In the genomic region with DNA sequence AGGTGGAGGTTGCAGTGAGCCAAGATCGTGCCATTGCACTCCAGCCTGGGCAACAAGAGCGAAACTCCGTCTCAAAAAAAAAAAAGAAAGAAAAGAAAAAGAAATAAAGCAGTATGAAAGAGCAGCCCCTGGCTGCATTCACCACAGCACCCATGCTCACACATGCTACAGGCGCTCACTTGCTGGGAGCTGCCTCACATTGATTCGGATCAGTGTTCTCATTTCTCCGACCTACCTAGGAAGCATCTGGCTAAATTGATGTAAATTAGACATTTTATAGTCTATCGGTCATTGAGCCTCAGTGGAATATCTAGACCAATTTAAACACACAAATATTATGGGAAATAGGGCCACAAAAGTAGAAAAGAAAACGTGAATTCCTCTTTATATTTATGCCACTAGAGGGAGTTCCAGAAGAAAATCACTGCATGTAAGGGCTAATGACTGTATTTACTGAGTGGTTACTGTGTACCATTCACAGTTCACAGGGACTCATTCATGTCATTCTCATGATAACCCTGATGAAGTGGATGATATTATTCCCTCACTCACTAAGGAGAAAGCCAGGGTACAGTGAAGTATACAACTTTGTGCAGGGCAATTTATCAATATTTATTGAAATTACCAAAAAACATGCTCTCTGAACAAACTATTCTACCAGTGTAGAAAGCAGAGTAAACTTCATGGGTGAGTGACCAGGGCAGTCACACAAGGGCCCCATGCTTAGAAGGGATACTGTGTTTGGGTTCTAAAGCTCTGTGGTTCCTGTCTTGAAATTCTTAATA, we compare ENCODE assay signal across 8 cellular contexts. TPM values are rescaled to one million over a fixed set of nuclear protein-coding genes. Genes with fewer than 3 reads are reported as not detected.
DNase-seq lines count a peak whose midpoint lies in the region; ATAC-seq and TF ChIP-seq lines count a peak whose summit lies in the region.

No MANE protein-coding gene starts in this region.

- no peaks in the 10 kb centered on the region for H3K9me3 Mint-ChIP-seq in endodermal cell

- no peaks in the 10 kb centered on the region for H3K79me2 ChIP-seq in OCI-LY7 (ENCODE audit: insufficient read depth, low read depth, low read length)

- H3K4me3 ChIP-seq in OCI-LY7 (ENCODE audit: low read depth, low read length, poor library complexity, severe bottlenecking) (no peak overlapping the region), endodermal cell (ENCODE audit: low read length) (no peak overlapping the region)

- intact Hi-C loops in OCI-LY7 (cut with micrococcal nuclease; ENCODE audit: unreplicated experiment), result loop anchor here (2.0 kb wide), 1 partner anchor 101 kb away; no protein-coding TSS in a partner anchor

- H3K4me1 Mint-ChIP-seq in endodermal cell, result peaks cover 20% of the 10 kb centered on the region

- CTCF ChIA-PET in OCI-LY7 (lab: Charles Lee; ENCODE audit: unreplicated experiment), result interaction anchor here (0.5 to 2.0 kb wide), 2 partner anchors 18 to 98 kb away, joined by 8 to 15 read pairs; a partner anchor contains a TSS

- H3K36me3 ChIP-seq in OCI-LY7 (ENCODE audit: insufficient read depth, low read length), result no peaks in the 10 kb centered on the region
- no peaks in the 10 kb centered on the region for H3K36me3 ChIP-seq in endodermal cell (ENCODE audit: control insufficient read depth, insufficient read depth, low read length)

- TF ChIP-seq CTCF in GM13976 (IDR thresholded peaks at IDR 0.05; ENCODE audit: borderline replicate concordance, control extremely low read depth, extremely low read depth, insufficient read depth, missing control alignments) (peak; percentile 32), OCI-LY7 (conservative IDR thresholded peaks at IDR 0.05; ENCODE audit: low read length) (peak; percentile 84), endodermal cell (conservative IDR thresholded peaks at IDR 0.05) (peak; percentile 89)

- BruUV-seq in OCI-LY7 (replicated peaks; lab: Mats Ljungman, UMichigan), result no TSS peak

- no peak overlapping the region for H3K27ac ChIP-seq in OCI-LY7 (ENCODE audit: low read depth, low read length, poor library complexity, severe bottlenecking)
- no peak overlapping the region for H3K27ac ChIP-seq in endodermal cell (ENCODE audit: low read depth, low read length)

- H3K27me3 ChIP-seq in endodermal cell (ENCODE audit: control insufficient read depth, insufficient read depth, low read length, poor library complexity, severe bottlenecking), result peaks cover 19% of the 10 kb centered on the region

- POLR2A ChIA-PET in OCI-LY7 (lab: Charles Lee), result interaction anchor here (0.7 kb wide), 1 partner anchor 136 kb away, joined by 3 read pairs; no protein-coding TSS in a partner anchor

- H3K4me1 ChIP-seq in OCI-LY7 (ENCODE audit: insufficient read depth, low read length, poor library complexity, severe bottlenecking), result peaks cover 10% of the 10 kb centered on the region
- no peaks in the 10 kb centered on the region for H3K4me1 ChIP-seq in endodermal cell (ENCODE audit: control insufficient read depth, insufficient read depth, low read length)

- H3K4me2 ChIP-seq in OCI-LY7 (ENCODE audit: low read length), result no peak overlapping the region

- H3K27ac Mint-ChIP-seq in endodermal cell, result no peak overlapping the region

- ATAC-seq in GM21528 (IDR thresholded peaks at IDR 0.05; ENCODE audit: low FRiP score, unreplicated experiment) (no peak), GM19397 (IDR thresholded peaks at IDR 0.05; ENCODE audit: unreplicated experiment) (no peak), GM18511 (IDR thresholded peaks at IDR 0.05; ENCODE audit: unreplicated experiment) (no peak)

- no peaks in the 10 kb centered on the region for H3K9me2 ChIP-seq in OCI-LY7 (ENCODE audit: insufficient read depth, low read length)

- H3K9me3 ChIP-seq in OCI-LY7 (ENCODE audit: low read length), result no peaks in the 10 kb centered on the region
- H3K9me3 ChIP-seq in endodermal cell (ENCODE audit: control insufficient read depth, low read length), result no peaks in the 10 kb centered on the region

- H3K27me3 Mint-ChIP-seq in endodermal cell (ENCODE audit: insufficient read depth), result peaks cover 10% of the 10 kb centered on the region

- in situ Hi-C loops in GM13976 (cut with MboI; ENCODE audit: low sequenced_read_pairs, unreplicated experiment), result no loop called here

- no peaks in the 10 kb centered on the region for H4K20me1 ChIP-seq in OCI-LY7 (ENCODE audit: insufficient read depth, low read length)

- DNase-seq in AG08395 (ENCODE audit: low spot score), result peak; percentile 60
- peak; percentile 62 for DNase-seq in GM13976 (ENCODE audit: low spot score)
- DNase-seq in OCI-LY7 (ENCODE audit: low spot score), result peak; percentile 55
- no peak for DNase-seq in endodermal cell
- DNase-seq in renal cortical epithelial cell (ENCODE audit: low read depth), result peak; percentile 47

- H2AFZ ChIP-seq in OCI-LY7 (ENCODE audit: low read length), result no peak overlapping the region

- 67 to 76% methylated on average over 5 to 7 of the region's 8 CpGs for WGBS in endodermal cell (ENCODE audit: insufficient coverage in 1 of 2, insufficient read length in 1 of 2), 2 experiments

- no peaks in the 10 kb centered on the region for H3K36me3 Mint-ChIP-seq in endodermal cell (ENCODE audit: low read depth)

- no peak overlapping the region for H3K4me3 Mint-ChIP-seq in endodermal cell

- H3K9ac ChIP-seq in endodermal cell (ENCODE audit: extremely low read depth, low read length, poor library complexity, severe bottlenecking), result no peak overlapping the region

RNA-seq across cellular contexts. Expression of a gene that starts 5.3 kb away (rescaled TPM):
- total RNA-seq in OCI-LY7 (2014; rRNA removed; shearing (Covaris generic)), result not detected in 2 replicates
- total RNA-seq in OCI-LY7 (2022) (not detected in 2 replicates), endodermal cell (not detected), renal cortical epithelial cell (not detected in 2 replicates)
- not detected for polyA plus RNA-seq in endodermal cell (2013, experiment 1 of 2)
- polyA plus RNA-seq in endodermal cell (2013, experiment 2 of 2), result not detected

RNA-seq across cellular contexts. Expression of a gene that starts 18.6 kb away (rescaled TPM):
- 12.9 and 21.6 TPM in 2 replicates for total RNA-seq in OCI-LY7 (2014; rRNA removed; shearing (Covaris generic))
- total RNA-seq in OCI-LY7 (2022), result 33.6 and 37.1 TPM in 2 replicates
- total RNA-seq in endodermal cell, result 10 to 100 TPM; 81.8 to 99.1 TPM
- 59.1 TPM for polyA plus RNA-seq in endodermal cell (2013, experiment 1 of 2)
- polyA plus RNA-seq in endodermal cell (2013, experiment 2 of 2), result 52.2 TPM
- total RNA-seq in renal cortical epithelial cell, result 4.3 and 10.2 TPM in 2 replicates

RNA-seq across cellular contexts. Expression of a gene that starts 29.3 kb away (rescaled TPM):
- not detected in 2 replicates for total RNA-seq in OCI-LY7 (2014; rRNA removed; shearing (Covaris generic))
- total RNA-seq in OCI-LY7 (2022) (not detected in 2 replicates), endodermal cell (under 1 TPM; 0.24 to 0.59 TPM), renal cortical epithelial cell (0.10 and 0.69 TPM in 2 replicates)
- 0.11 TPM for polyA plus RNA-seq in endodermal cell (2013, experiment 1 of 2)
- not detected for polyA plus RNA-seq in endodermal cell (2013, experiment 2 of 2)

Comparison
In these comparisons a context has a peak if more than half of its experiments do, and no peak if none do; other contexts are left out.
1. CTCF ChIP-seq: peak in every context shown above with its lines; median percentile 89 in endodermal cell; 84 in OCI-LY7; 32 in GM13976.